In genomic region chr19:5342573-5343201, GRCh38 we compare ENCODE assay signal across 20 cellular contexts.
"Had no signal": no experiment of that assay in that cellular context is flagged by ENCODE, and none has a peak within 500 bp of the region (broad histone marks: within the 10 kb centered on the region; RNA-seq: fewer than 3 reads in every experiment).

No MANE protein-coding gene starts in this region.

- H3K9me3 ChIP-seq: gastroesophageal sphincter, ovary, sigmoid colon, testis, upper lobe of right lung had no signal

- H3K4me1 ChIP-seq: testis had no signal

- H3K4me3 Mint-ChIP-seq: activated naive CD4-positive, alpha-beta T cell treated with anti-CD3 and anti-CD28 coated beads, Interleukin-2, amount 10 ng/mL, durations not matched to agents 7 days and 5 days; stimulated activated memory B cell treated with anti-CD40 and anti-IgM and Interleukin-4, amounts not matched to agents 10 μg/mL and 1 μg/mL and 100 μg/mL, for 72 hours had no signal

- H3K27ac ChIP-seq: gastroesophageal sphincter, heart left ventricle, left ventricle myocardium inferior, ovary, sigmoid colon, testis, upper lobe of right lung, VCaP had no signal

- H3K27ac Mint-ChIP-seq: activated naive CD4-positive, alpha-beta T cell treated with anti-CD3 and anti-CD28 coated beads, Interleukin-2, amount 10 ng/mL, durations not matched to agents 7 days and 5 days; stimulated activated memory B cell treated with anti-CD40 and anti-IgM and Interleukin-4, amounts not matched to agents 10 μg/mL and 1 μg/mL and 100 μg/mL, for 72 hours; T-cell had no signal

- H3K36me3 Mint-ChIP-seq: activated naive CD4-positive, alpha-beta T cell treated with anti-CD3 and anti-CD28 coated beads, Interleukin-2, amount 10 ng/mL, durations not matched to agents 7 days and 5 days; T-cell had no signal

- H3K9me3 Mint-ChIP-seq: activated naive CD4-positive, alpha-beta T cell treated with anti-CD3 and anti-CD28 coated beads, Interleukin-2, amount 10 ng/mL, durations not matched to agents 7 days and 5 days; central memory CD8-positive, alpha-beta T cell had no signal

- H3K36me3 ChIP-seq: gastroesophageal sphincter, heart left ventricle, left ventricle myocardium inferior, ovary, sigmoid colon, upper lobe of right lung had no signal

- DNase-seq: activated CD4-positive, alpha-beta T cell treated with anti-CD3 and anti-CD28 coated beads, Interleukin-2, amount 50 U/mL, for 1 hour; activated CD4-positive, CD25-positive, alpha-beta regulatory T cell treated with anti-CD3 and anti-CD28 coated beads, Interleukin-2, amount 50 U/mL, for 72 hours; activated CD8-positive, alpha-beta memory T cell treated with anti-CD3 and anti-CD28 coated beads, Interleukin-2, amount 50 U/mL, for 4 hours; activated naive CD4-positive, alpha-beta T cell treated with anti-CD3 and anti-CD28 coated beads, Interleukin-2, amount 10 ng/mL, durations not matched to agents 7 days and 5 days; activated T-cell treated with anti-CD3 and anti-CD28 coated beads, Interleukin-2, amount 50 U/mL, for 4 hours; aorta; cortex of kidney; erythroblast; heart left ventricle; left ventricle myocardium inferior; ovary; sigmoid colon; stimulated activated CD4-positive, alpha-beta T cell treated with anti-CD3 and anti-CD28 coated beads, Interleukin-4, amount 100 ng/mL, for 24 hours; T-cell; testis; upper lobe of right lung had no signal

- H3K27me3 ChIP-seq: ovary, testis had no signal

- H3K4me3 ChIP-seq: gastroesophageal sphincter, heart left ventricle, left ventricle myocardium inferior, ovary, sigmoid colon, testis, upper lobe of right lung had no signal
